Comparison of ENCODE assay signal across 19 cellular contexts in genomic region chr1:185834371-185834900, GRCh38.
"Had no signal": no experiment of that assay in that cellular context is flagged by ENCODE, and none has a peak within 500 bp of the region (broad histone marks: within the 10 kb centered on the region; RNA-seq: fewer than 3 reads in every experiment).

No MANE protein-coding gene starts in this region.

- FAIRE-seq: frontal cortex had no signal

- H3K4me1 ChIP-seq: colonic mucosa, right atrium auricular region, stomach had no signal

- H3K4me3 ChIP-seq: colonic mucosa, heart right ventricle, mucosa of descending colon, ovary, right atrium auricular region, sigmoid colon, skin epidermis, stomach had no signal

- H3K9me3 ChIP-seq: colonic mucosa, mucosa of descending colon, ovary, right atrium auricular region, sigmoid colon, stomach had no signal

- H3K27ac ChIP-seq: colonic mucosa, heart right ventricle, ovary, right atrium auricular region, sigmoid colon, skin epidermis, stomach had no signal

- H3K27me3 ChIP-seq: colonic mucosa, heart right ventricle, ovary, right atrium auricular region, sigmoid colon, stomach had no signal

- ATAC-seq: heart right ventricle; left lobe of liver; mucosa of descending colon; naive thymus-derived CD8-positive, alpha-beta T cell had no signal

- DNase-seq: colonic mucosa; dermis blood vessel endothelial cell; erythroblast; heart right ventricle; hypothalamus; islet precursor cell; mammary epithelial cell; mucosa of descending colon; naive thymus-derived CD8-positive, alpha-beta T cell; ovary; sigmoid colon; stimulated activated CD4-positive, alpha-beta T cell treated with anti-CD3 and anti-CD28 coated beads, Interleukin-12 subunit alpha, Interleukin-12 subunit beta, amount 100 ng/mL, for 4 hours; stimulated activated naive CD4-positive, alpha-beta T cell; stomach; trophoblast cell had no signal

- H3K36me3 ChIP-seq: colonic mucosa, heart right ventricle, ovary, right atrium auricular region, sigmoid colon, stomach had no signal
